Comparison of ENCODE assay signal across 1 cellular context in the genomic region with DNA sequence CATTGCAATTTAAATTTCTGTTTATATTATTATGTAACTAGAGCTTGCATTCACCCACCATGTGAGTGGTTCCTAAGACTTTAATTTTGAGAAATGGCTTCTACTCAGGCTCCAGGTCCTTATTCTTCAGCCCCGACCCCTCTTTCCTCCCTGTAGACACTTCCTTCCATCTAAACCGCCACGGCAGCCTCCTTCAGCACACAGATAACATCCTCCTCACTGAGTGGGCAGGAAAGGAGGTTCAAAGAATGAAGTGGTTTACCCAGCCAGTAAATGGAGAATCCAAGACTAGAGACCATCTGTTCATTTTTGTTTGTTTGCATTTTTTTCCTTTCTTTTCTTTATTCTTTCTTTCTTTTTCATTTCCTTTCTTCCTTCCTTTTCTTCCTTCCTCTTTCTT.
TF ChIP-seq lines count a peak whose summit lies in the region.

No MANE protein-coding gene starts in this region.

TF ChIP-seq in IMR-90, 13 proteins besides CTCF, POLR2A, EP300 and RAD21 (continued from another document):
- TF ChIP-seq RCOR1 (IDR thresholded peaks at IDR 0.05; ENCODE audit: insufficient replicate concordance, low read length) (no peak), CHD1 (IDR thresholded peaks at IDR 0.05; ENCODE audit: low read depth, low read length) (no peak), BHLHE40 (IDR thresholded peaks at IDR 0.05; ENCODE audit: low read depth, low read length) (no peak), MAZ (IDR thresholded peaks at IDR 0.05; ENCODE audit: borderline replicate concordance, low read depth, low read length) (no peak), MXI1 (IDR thresholded peaks at IDR 0.05; ENCODE audit: borderline replicate concordance, low read depth, low read length) (no peak), RFX5 (IDR thresholded peaks at IDR 0.05; ENCODE audit: low read depth, low read length) (no peak), ELK1 (IDR thresholded peaks at IDR 0.05; ENCODE audit: borderline replicate concordance, low read depth, low read length) (no peak), NFE2L2 (IDR thresholded peaks at IDR 0.05; ENCODE audit: low read depth, low read length) (no peak), SMC3 (IDR thresholded peaks at IDR 0.05; ENCODE audit: low read depth, low read length) (no peak)
